In genomic region chr3:190064112-190064511, GRCh38 we compare ENCODE assay signal across 12 cellular contexts. TPM values are rescaled to one million over a fixed set of nuclear protein-coding genes. Genes with fewer than 3 reads are reported as not detected.
A peak's percentile ranks its signal among the peaks of the same experiment; 100 is the strongest.
DNase-seq lines count a peak whose midpoint lies in the region; ATAC-seq and TF ChIP-seq lines count a peak whose summit lies in the region.
"Had no signal": no experiment of that assay in that cellular context is flagged by ENCODE, and none has a peak within 500 bp of the region (broad histone marks: within the 10 kb centered on the region; RNA-seq: fewer than 3 reads in every experiment).

No MANE protein-coding gene starts in this region.

- H3K4me3 Mint-ChIP-seq in activated T-helper 1 cell treated with anti-CD3 and anti-CD28 coated beads, Interleukin-12 subunit alpha, Interleukin-12 subunit beta, Interleukin-2, Interleukin-4 antibody, amounts not matched to agents 30 ng/mL and 10 ng/mL and 1 ng/mL, durations not matched to agents 14 hours and 24 hours and 36 hours, result no peak overlapping the region
- H3K4me3 Mint-ChIP-seq: activated T-helper 17 cell treated with anti-CD3 and anti-CD28 coated beads, Interleukin-2, amount 50 U/mL, for 72 hours; endodermal cell had no signal

- TF ChIP-seq CTCF in AG04450 (IDR thresholded peaks at IDR 0.05; ENCODE audit: low read depth, low read length), result no peak
- no peak for TF ChIP-seq CTCF in LNCaP clone FGC (IDR thresholded peaks at IDR 0.05; ENCODE audit: control insufficient read depth, extremely low read depth, insufficient read depth)
- TF ChIP-seq CTCF in mucosa of descending colon (IDR thresholded peaks at IDR 0.05), result no peak
- TF ChIP-seq CTCF in WERI-Rb-1 (IDR thresholded peaks at IDR 0.05; ENCODE audit: low read depth, low read length), result no peak

- H3K27me3 Mint-ChIP-seq in activated T-helper 1 cell treated with anti-CD3 and anti-CD28 coated beads, Interleukin-12 subunit alpha, Interleukin-12 subunit beta, Interleukin-2, Interleukin-4 antibody, amounts not matched to agents 30 ng/mL and 10 ng/mL and 1 ng/mL, durations not matched to agents 14 hours and 24 hours and 36 hours (ENCODE audit: insufficient read depth), result no peaks in the 10 kb centered on the region

- peak overlapping the region; percentile 72 for H3K27ac ChIP-seq in AG04450 (ENCODE audit: low read depth, low read length)
- no peak overlapping the region for H3K27ac ChIP-seq in WERI-Rb-1
- H3K27ac ChIP-seq: C4-2B, VCaP had no signal

- no peaks in the 10 kb centered on the region for H3K4me1 ChIP-seq in mucosa of descending colon (ENCODE audit: low read depth)

- TF ChIP-seq POLR2A in GM18505 (IDR thresholded peaks at IDR 0.05; ENCODE audit: borderline replicate concordance, extremely low read depth, insufficient read depth, insufficient read length), result no peak

- no peaks in the 10 kb centered on the region for H3K9me3 Mint-ChIP-seq in activated T-helper 1 cell treated with anti-CD3 and anti-CD28 coated beads, Interleukin-12 subunit alpha, Interleukin-12 subunit beta, Interleukin-2, Interleukin-4 antibody, amounts not matched to agents 30 ng/mL and 10 ng/mL and 1 ng/mL, durations not matched to agents 14 hours and 24 hours and 36 hours
- H3K9me3 Mint-ChIP-seq: activated T-helper 17 cell treated with anti-CD3 and anti-CD28 coated beads, Interleukin-2, amount 50 U/mL, for 72 hours; endodermal cell had no signal

- H3K27ac Mint-ChIP-seq in activated T-helper 1 cell treated with anti-CD3 and anti-CD28 coated beads, Interleukin-12 subunit alpha, Interleukin-12 subunit beta, Interleukin-2, Interleukin-4 antibody, amounts not matched to agents 30 ng/mL and 10 ng/mL and 1 ng/mL, durations not matched to agents 14 hours and 24 hours and 36 hours, result no peak overlapping the region
- H3K27ac Mint-ChIP-seq: activated T-helper 17 cell treated with anti-CD3 and anti-CD28 coated beads, Interleukin-2, amount 50 U/mL, for 72 hours had no signal

- no peaks in the 10 kb centered on the region for H3K9me3 ChIP-seq in AG04450 (ENCODE audit: control insufficient read depth, insufficient read depth, low read length)
- H3K9me3 ChIP-seq in mucosa of descending colon, result no peaks in the 10 kb centered on the region
- no peaks in the 10 kb centered on the region for H3K9me3 ChIP-seq in WERI-Rb-1 (ENCODE audit: severe bottlenecking)

- no peaks in the 10 kb centered on the region for H3K27me3 ChIP-seq in AG04450 (ENCODE audit: control insufficient read depth, insufficient read depth, low read length)
- no peaks in the 10 kb centered on the region for H3K27me3 ChIP-seq in WERI-Rb-1 (ENCODE audit: insufficient read depth, low read depth, severe bottlenecking)

- ATAC-seq in mucosa of descending colon (peak; percentile 80), GM18505 (IDR thresholded peaks at IDR 0.05; ENCODE audit: unreplicated experiment) (no peak), GM18858 (IDR thresholded peaks at IDR 0.05; ENCODE audit: unreplicated experiment) (no peak)
- ATAC-seq: activated T-helper 17 cell treated with anti-CD3 and anti-CD28 coated beads, Interleukin-2, amount 50 U/mL, for 72 hours had no signal

- no peaks in the 10 kb centered on the region for H3K4me1 Mint-ChIP-seq in activated T-helper 1 cell treated with anti-CD3 and anti-CD28 coated beads, Interleukin-12 subunit alpha, Interleukin-12 subunit beta, Interleukin-2, Interleukin-4 antibody, amounts not matched to agents 30 ng/mL and 10 ng/mL and 1 ng/mL, durations not matched to agents 14 hours and 24 hours and 36 hours (ENCODE audit: low read depth)
- H3K4me1 Mint-ChIP-seq: activated T-helper 17 cell treated with anti-CD3 and anti-CD28 coated beads, Interleukin-2, amount 50 U/mL, for 72 hours had no signal

- intact Hi-C loops in mucosa of descending colon (cut with DNase I, micrococcal nuclease), result no loop called here
- intact Hi-C loops in activated T-helper 1 cell treated with anti-CD3 and anti-CD28 coated beads, Interleukin-12 subunit alpha, Interleukin-12 subunit beta, Interleukin-2, Interleukin-4 antibody, amounts not matched to agents 30 ng/mL and 10 ng/mL and 1 ng/mL, durations not matched to agents 14 hours and 24 hours and 36 hours (cut with micrococcal nuclease), result no loop called here

- H3K4me3 ChIP-seq in AG04450 (ENCODE audit: low read depth, low read length) (no peak overlapping the region), LNCaP clone FGC (ENCODE audit: low read depth, low read length) (no peak overlapping the region), mucosa of descending colon (no peak overlapping the region), WERI-Rb-1 (ENCODE audit: low read depth, low read length) (no peak overlapping the region)

- H3K36me3 Mint-ChIP-seq in activated T-helper 1 cell treated with anti-CD3 and anti-CD28 coated beads, Interleukin-12 subunit alpha, Interleukin-12 subunit beta, Interleukin-2, Interleukin-4 antibody, amounts not matched to agents 30 ng/mL and 10 ng/mL and 1 ng/mL, durations not matched to agents 14 hours and 24 hours and 36 hours (ENCODE audit: low read depth), result no peaks in the 10 kb centered on the region

- CTCF ChIA-PET in AG04450 (lab: Charles Lee), result interaction anchor here (0.7 kb wide), 2 partner anchors 138 to 320 kb away, joined by 3 to 5 read pairs; no protein-coding TSS in a partner anchor

- no peaks in the 10 kb centered on the region for H3K36me3 ChIP-seq in mucosa of descending colon (ENCODE audit: low read depth)
- no peaks in the 10 kb centered on the region for H3K36me3 ChIP-seq in WERI-Rb-1

- POLR2A ChIA-PET in AG04450 (lab: Yijun Ruan, JAX), result interaction anchor here (0.8 to 1.3 kb wide), 6 partner anchors 13 to 56 kb away, joined by 3 to 10 read pairs (median 5); no protein-coding TSS in a partner anchor

- DNase-seq in AG04450 (ENCODE audit: low read depth, low spot score) (peak; percentile 74), LNCaP clone FGC (ENCODE audit: low read depth) (peak; percentile 63), dedifferentiated amniotic fluid mesenchymal stem cell (ENCODE audit: extremely low spot score) (peak; percentile 87), mucosa of descending colon (no peak), WERI-Rb-1 (no peak)
- DNase-seq in activated T-helper 1 cell treated with anti-CD3 and anti-CD28 coated beads, Interleukin-12 subunit alpha, Interleukin-12 subunit beta, Interleukin-2, Interleukin-4 antibody, amounts not matched to agents 30 ng/mL and 10 ng/mL and 1 ng/mL, durations not matched to agents 14 hours and 24 hours and 36 hours (ENCODE audit: low spot score), result no peak
- DNase-seq: endodermal cell had no signal

RNA-seq across cellular contexts. Expression of gene P3H2, which starts 56.6 kb away (rescaled TPM):
- 23.8 and 32.6 TPM in 2 replicates for polyA plus RNA-seq in AG04450 (2011; rRNA removed)
- polyA minus RNA-seq in AG04450 (2011; rRNA and poly(A)+ RNA removed), result 17.8 and 31.1 TPM in 2 replicates
- 10 to 100 TPM; 16.1 to 51.1 (median 44.1) TPM for total RNA-seq in mucosa of descending colon
- not detected in 2 replicates for total RNA-seq in activated T-helper 1 cell treated with anti-CD3 and anti-CD28 coated beads, Interleukin-12 subunit alpha, Interleukin-12 subunit beta, Interleukin-2, Interleukin-4 antibody, amounts not matched to agents 30 ng/mL and 10 ng/mL and 1 ng/mL, durations not matched to agents 14 hours and 24 hours and 36 hours
- total RNA-seq: activated T-helper 17 cell treated with anti-CD3 and anti-CD28 coated beads, Interleukin-2, amount 50 U/mL, for 72 hours had no signal

Comparison
In these comparisons a context has a peak if more than half of its experiments do, and no peak if none do; other contexts are left out.
1. DNase-seq: peak in AG04450 (single experiment), LNCaP clone FGC (single experiment) and dedifferentiated amniotic fluid mesenchymal stem cell (single experiment); none in mucosa of descending colon (0 of 3), WERI-Rb-1 (single experiment) and activated T-helper 1 cell treated with anti-CD3 and anti-CD28 coated beads, Interleukin-12 subunit alpha, Interleukin-12 subunit beta, Interleukin-2, Interleukin-4 antibody, amounts not matched to agents 30 ng/mL and 10 ng/mL and 1 ng/mL, durations not matched to agents 14 hours and 24 hours and 36 hours (single experiment).
2. RNA of gene P3H2, which starts 56.6 kb away (total RNA-seq): 16.1 to 51.1 TPM in mucosa of descending colon; not detected in activated T-helper 1 cell treated with anti-CD3 and anti-CD28 coated beads, Interleukin-12 subunit alpha, Interleukin-12 subunit beta, Interleukin-2, Interleukin-4 antibody, amounts not matched to agents 30 ng/mL and 10 ng/mL and 1 ng/mL, durations not matched to agents 14 hours and 24 hours and 36 hours; every median in the first group is over 10 times any median in the second.